Comparison of ENCODE assay signal across 8 cellular contexts in genomic region chr5:34534237-34535108, GRCh38.
DNase-seq lines count a peak whose midpoint lies in the region; ATAC-seq and FAIRE-seq lines count a peak whose summit lies in the region.

No MANE protein-coding gene starts in this region.

- H3K36me3 ChIP-seq in SJSA1 (no peaks in the 10 kb centered on the region), muscle layer of duodenum (ENCODE audit: control insufficient read depth in 1 of 2, insufficient read depth in 2 of 2, low read length in 2 of 2) (no peaks in the 10 kb centered on the region)

- H3K27me3 ChIP-seq in SJSA1 (replicated peaks): no peaks in the 10 kb centered on the region
- H3K27me3 ChIP-seq in muscle layer of duodenum (ENCODE audit: low read depth, low read length): no peaks in the 10 kb centered on the region

- H3K27ac ChIP-seq in SJSA1: peak overlapping the region; percentile 56
- peak overlapping the region; percentile 18 for H3K27ac ChIP-seq in muscle layer of duodenum (ENCODE audit: low read length)

- H3K4me3 ChIP-seq in SJSA1: no peak overlapping the region
- H3K4me3 ChIP-seq in muscle layer of duodenum (ENCODE audit: low read depth in 1 of 2, low read length in 2 of 2): no peak overlapping the region

- FAIRE-seq in frontal cortex (lab: Jason Lieb, UNC): no peak

- peaks cover 22% of the 10 kb centered on the region for H3K4me1 ChIP-seq in SJSA1 (replicated peaks)
- H3K4me1 ChIP-seq in muscle layer of duodenum (ENCODE audit: control insufficient read depth in 1 of 2, insufficient read depth in 2 of 2, low read length in 2 of 2): peaks cover 0 to 14% of the 10 kb centered on the region in 2 donors

- ATAC-seq in GM18868 (IDR thresholded peaks at IDR 0.05; ENCODE audit: unreplicated experiment): peak; percentile 82
- peak; percentile 89 for ATAC-seq in HG02642 (IDR thresholded peaks at IDR 0.05; ENCODE audit: poor library complexity, unreplicated experiment)

- DNase-seq in SJSA1 (ENCODE audit: low read depth in 1 of 2, low spot score in 2 of 2) (peak in 1 of 2 experiments; percentile 45), NOMO-1 treated with DMSO at 0.1 percent for 48 hours (lab: John Stamatoyannopoulos, UW; ENCODE audit: unreplicated experiment) (no peak), NCI-H748 treated with DMSO at 0.1 percent for 48 hours (lab: John Stamatoyannopoulos, UW) (no peak), frontal cortex (ENCODE audit: low spot score in 2 of 2) (no peak)
- no peak for DNase-seq in stimulated activated naive CD4-positive, alpha-beta T cell treated with Interleukin-2 at 50 U/mL for 16 hours (lab: John Stamatoyannopoulos, UW)

- H3K9me3 ChIP-seq in SJSA1 (replicated peaks) (no peaks in the 10 kb centered on the region), muscle layer of duodenum (ENCODE audit: control insufficient read depth in 1 of 2, low read length in 2 of 2) (no peaks in the 10 kb centered on the region)
